In the genomic region with DNA sequence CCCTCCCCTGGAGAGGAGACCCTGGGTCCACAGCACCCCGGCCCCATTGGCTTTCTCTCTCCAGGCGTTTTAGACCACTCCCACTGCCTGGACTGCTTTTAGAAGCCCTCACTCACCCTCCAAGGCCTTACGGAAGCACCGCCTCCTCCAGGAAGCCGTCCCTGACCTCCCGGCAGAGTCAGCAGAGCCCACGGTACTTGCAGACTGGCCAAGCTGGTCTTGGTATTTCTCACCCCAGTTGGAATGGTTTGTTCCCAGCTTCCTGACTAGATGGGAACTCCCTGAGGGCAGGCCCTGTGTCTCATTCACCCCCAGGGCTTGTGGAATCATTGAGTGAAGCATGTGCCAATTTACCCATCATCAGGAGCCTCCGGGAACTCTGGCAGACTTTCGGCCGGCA, we compare ENCODE assay signal across 33 cellular contexts. TPM values are rescaled to one million over a fixed set of nuclear protein-coding genes. Genes with fewer than 3 reads are reported as not detected.
A peak's percentile ranks its signal among the peaks of the same experiment; 100 is the strongest.
DNase-seq lines count a peak whose midpoint lies in the region; ATAC-seq, FAIRE-seq and TF ChIP-seq lines count a peak whose summit lies in the region.
"Had no signal": no experiment of that assay in that cellular context is flagged by ENCODE, and none has a peak within 500 bp of the region (broad histone marks: within the 10 kb centered on the region; RNA-seq: fewer than 3 reads in every experiment).

No MANE protein-coding gene starts in this region.

- no peak for TF ChIP-seq CTCF in body of pancreas (IDR thresholded peaks at IDR 0.05)
- TF ChIP-seq CTCF in nephron progenitor cell (IDR thresholded peaks at IDR 0.05) = no peak

- peak; percentile 28 for DNase-seq in Right ventricle myocardium inferior (ENCODE audit: missing footprints)
- no peak for DNase-seq in left ventricle myocardium superior
- peak in 3 of 4 donors; percentile 1 to 9 (median 8) for DNase-seq in body of pancreas
- no peak for DNase-seq in nephron progenitor cell
- DNase-seq in small intestine = no peak
- no peak for DNase-seq in AG20443 (ENCODE audit: low spot score)
- no peak for DNase-seq in SK-N-DZ (ENCODE audit: low spot score)
- DNase-seq: BE2C; CD8-positive, alpha-beta memory T cell; central memory CD4-positive, alpha-beta T cell; DMS153; NCI-H146; NCI-H2107; NCI-H446; NCI-H82; stimulated activated CD4-positive, alpha-beta T cell treated with anti-CD3 and anti-CD28 coated beads, Interleukin-15, amount 100 ng/mL, for 24 hours; T1000 had no signal

- no peaks in the 10 kb centered on the region for H3K36me3 Mint-ChIP-seq in nephron progenitor cell (ENCODE audit: low read depth)
- H3K36me3 Mint-ChIP-seq: activated naive CD4-positive, alpha-beta T cell treated with anti-CD3 and anti-CD28 coated beads, Interleukin-2, amount 50 U/mL, for 72 hours; CD8-positive, alpha-beta memory T cell; stimulated activated effector memory CD8-positive, alpha-beta T cell treated with anti-CD3 and anti-CD28 coated beads, Interleukin-12 subunit alpha, Interleukin-12 subunit beta, amount 100 ng/mL, for 72 hours had no signal

- no peaks in the 10 kb centered on the region for H3K4me1 Mint-ChIP-seq in nephron progenitor cell
- H3K4me1 Mint-ChIP-seq: mesothelial cell of epicardium; stimulated activated effector memory CD8-positive, alpha-beta T cell treated with anti-CD3 and anti-CD28 coated beads, Interleukin-12 subunit alpha, Interleukin-12 subunit beta, amount 100 ng/mL, for 72 hours had no signal

- H3K4me1 ChIP-seq in body of pancreas (peaks cover 9% of the 10 kb centered on the region), small intestine (ENCODE audit: control insufficient read depth in 2 of 2, insufficient read depth in 1 of 2, low read depth in 1 of 2, low read length in 1 of 2) (no peaks in the 10 kb centered on the region)
- H3K4me1 ChIP-seq: BE2C, Peyer's patch, psoas muscle had no signal

- FAIRE-seq in small intestine (lab: Jason Lieb, UNC) = no peak
- FAIRE-seq: GM12878, islet of Langerhans had no signal

- no peaks in the 10 kb centered on the region for H3K9me3 Mint-ChIP-seq in nephron progenitor cell
- H3K9me3 Mint-ChIP-seq: activated naive CD4-positive, alpha-beta T cell treated with anti-CD3 and anti-CD28 coated beads, Interleukin-2, amount 50 U/mL, for 72 hours; CD8-positive, alpha-beta memory T cell; dendritic cell treated with granulocyte-macrophage colony-stimulating factor and Interleukin-4, amounts not matched to agents 40 ng/mL and 50 ng/mL, for 4 days; mesothelial cell of epicardium; stimulated activated effector memory CD8-positive, alpha-beta T cell treated with anti-CD3 and anti-CD28 coated beads, Interleukin-12 subunit alpha, Interleukin-12 subunit beta, amount 100 ng/mL, for 72 hours had no signal

- peaks cover 11% of the 10 kb centered on the region for H3K27me3 Mint-ChIP-seq in nephron progenitor cell (ENCODE audit: low read depth, poor library complexity)

- H3K4me3 ChIP-seq in body of pancreas = no peak overlapping the region
- H3K4me3 ChIP-seq in small intestine (ENCODE audit: low read depth in 1 of 2, low read length in 2 of 2) = no peak overlapping the region
- H3K4me3 ChIP-seq: GM12878, Peyer's patch, psoas muscle, sigmoid colon, upper lobe of left lung had no signal

- H3K9me3 ChIP-seq in body of pancreas = no peaks in the 10 kb centered on the region
- H3K9me3 ChIP-seq in small intestine (ENCODE audit: control insufficient read depth, low read depth) = no peaks in the 10 kb centered on the region
- H3K9me3 ChIP-seq: BE2C, Peyer's patch, psoas muscle, sigmoid colon, upper lobe of left lung had no signal

- H3K4me3 Mint-ChIP-seq in nephron progenitor cell = no peak overlapping the region
- H3K4me3 Mint-ChIP-seq: CD8-positive, alpha-beta memory T cell; dendritic cell treated with granulocyte-macrophage colony-stimulating factor and Interleukin-4, amounts not matched to agents 40 ng/mL and 50 ng/mL, for 4 days; mesothelial cell of epicardium; stimulated activated effector memory CD8-positive, alpha-beta T cell treated with anti-CD3 and anti-CD28 coated beads, Interleukin-12 subunit alpha, Interleukin-12 subunit beta, amount 100 ng/mL, for 72 hours had no signal

- no peaks in the 10 kb centered on the region for H3K27me3 ChIP-seq in body of pancreas
- no peaks in the 10 kb centered on the region for H3K27me3 ChIP-seq in small intestine (ENCODE audit: control insufficient read depth in 2 of 2, insufficient read depth in 2 of 2, low read length in 2 of 2)
- H3K27me3 ChIP-seq: BE2C, Peyer's patch, sigmoid colon, upper lobe of left lung had no signal

- intact Hi-C loops in Right ventricle myocardium inferior (cut with DNase I) (no loop called here), left ventricle myocardium superior (cut with micrococcal nuclease) (no loop called here), body of pancreas (cut with DNase I) (loop anchor here (5.0 kb wide), 1 partner anchor 241 kb away; no protein-coding TSS in a partner anchor)

- no peaks in the 10 kb centered on the region for H3K36me3 ChIP-seq in body of pancreas (replicated peaks in 1 of 2; ENCODE audit: insufficient read depth in 1 of 2, low read depth in 2 of 2)
- no peaks in the 10 kb centered on the region for H3K36me3 ChIP-seq in small intestine (ENCODE audit: control insufficient read depth in 2 of 2, insufficient read depth in 2 of 2, low read length in 2 of 2)
- H3K36me3 ChIP-seq: BE2C, Peyer's patch, sigmoid colon, upper lobe of left lung had no signal

- TF ChIP-seq POLR2A in body of pancreas (IDR thresholded peaks at IDR 0.05) = no peak

- WGBS in body of pancreas, 2 donors = 89 to 90% methylated on average over 7 to 10 of the region's 10 CpGs
- 81 to 83% (median 81%) methylated on average over 10 of the region's 10 CpGs for WGBS in small intestine, 3 donors

- H3K27ac Mint-ChIP-seq in nephron progenitor cell = peak overlapping the region; percentile 39
- H3K27ac Mint-ChIP-seq: CD8-positive, alpha-beta memory T cell; dendritic cell treated with granulocyte-macrophage colony-stimulating factor and Interleukin-4, amounts not matched to agents 40 ng/mL and 50 ng/mL, for 4 days; mesothelial cell of epicardium; stimulated activated effector memory CD8-positive, alpha-beta T cell treated with anti-CD3 and anti-CD28 coated beads, Interleukin-12 subunit alpha, Interleukin-12 subunit beta, amount 100 ng/mL, for 72 hours had no signal

- H3K27ac ChIP-seq in body of pancreas (no peak overlapping the region), small intestine (ENCODE audit: low read depth in 1 of 2, low read length in 1 of 2) (no peak overlapping the region)
- H3K27ac ChIP-seq: Peyer's patch, psoas muscle, sigmoid colon, upper lobe of left lung, VCaP had no signal

- ATAC-seq in Right ventricle myocardium inferior = no peak
- no peak for ATAC-seq in left ventricle myocardium superior
- no peak for ATAC-seq in body of pancreas
- ATAC-seq: activated naive CD4-positive, alpha-beta T cell treated with anti-CD3 and anti-CD28 coated beads, Interleukin-2, amount 50 U/mL, for 72 hours; GM12878; psoas muscle; stimulated activated effector memory CD8-positive, alpha-beta T cell treated with anti-CD3 and anti-CD28 coated beads, Interleukin-12 subunit alpha, Interleukin-12 subunit beta, amount 100 ng/mL, for 72 hours had no signal

RNA-seq across cellular contexts. Expression of a gene that starts 9.2 kb away (rescaled TPM):
- total RNA-seq in Right ventricle myocardium inferior (not detected), left ventricle myocardium superior (not detected), body of pancreas (not detected)
- polyA plus RNA-seq in small intestine = not detected
- polyA plus RNA-seq in SK-N-DZ (2014; cell fraction: cytosol; rRNA removed) = not detected in 2 replicates
- not detected in 2 replicates for polyA plus RNA-seq in SK-N-DZ (2014; cell fraction: nucleus; rRNA removed)
- total RNA-seq: activated naive CD4-positive, alpha-beta T cell treated with anti-CD3 and anti-CD28 coated beads, Interleukin-2, amount 50 U/mL, for 72 hours; CD8-positive, alpha-beta memory T cell; GM12878; H4; HT1080; lower leg skin; mesothelial cell of epicardium; Peyer's patch; psoas muscle; sigmoid colon; subcutaneous adipose tissue; upper lobe of left lung had no signal
- polyA plus RNA-seq: CD8-positive, alpha-beta memory T cell; esophagus; GM12878; psoas muscle; sigmoid colon had no signal

RNA-seq across cellular contexts. Expression of a gene that starts 34.9 kb away (rescaled TPM):
- total RNA-seq in Right ventricle myocardium inferior (4.5 TPM), left ventricle myocardium superior (3.9 TPM), body of pancreas (10 to 100 TPM; 20.0 to 22.4 TPM)
- polyA plus RNA-seq in small intestine = 10 to 100 TPM in 1 of 3 donors, under 1 TPM in 2; under 0.01 to 12.7 (median 0.27) TPM
- polyA plus RNA-seq in SK-N-DZ (2014; cell fraction: cytosol; rRNA removed) = 11.6 and 13.7 TPM in 2 replicates
- polyA plus RNA-seq in SK-N-DZ (2014; cell fraction: nucleus; rRNA removed) = 7.9 and 11.5 TPM in 2 replicates
- total RNA-seq: GM12878, H4, HT1080 had no signal
- polyA plus RNA-seq: CD8-positive, alpha-beta memory T cell; GM12878 had no signal

Comparison
In these comparisons a context has a peak if more than half of its experiments do, and no peak if none do; other contexts are left out.
1. DNase-seq: peak in Right ventricle myocardium inferior (single experiment) and body of pancreas (3 of 4); none in left ventricle myocardium superior (single experiment), nephron progenitor cell (single experiment), small intestine (single experiment), AG20443 (single experiment) and SK-N-DZ (single experiment).